In the genomic region with DNA sequence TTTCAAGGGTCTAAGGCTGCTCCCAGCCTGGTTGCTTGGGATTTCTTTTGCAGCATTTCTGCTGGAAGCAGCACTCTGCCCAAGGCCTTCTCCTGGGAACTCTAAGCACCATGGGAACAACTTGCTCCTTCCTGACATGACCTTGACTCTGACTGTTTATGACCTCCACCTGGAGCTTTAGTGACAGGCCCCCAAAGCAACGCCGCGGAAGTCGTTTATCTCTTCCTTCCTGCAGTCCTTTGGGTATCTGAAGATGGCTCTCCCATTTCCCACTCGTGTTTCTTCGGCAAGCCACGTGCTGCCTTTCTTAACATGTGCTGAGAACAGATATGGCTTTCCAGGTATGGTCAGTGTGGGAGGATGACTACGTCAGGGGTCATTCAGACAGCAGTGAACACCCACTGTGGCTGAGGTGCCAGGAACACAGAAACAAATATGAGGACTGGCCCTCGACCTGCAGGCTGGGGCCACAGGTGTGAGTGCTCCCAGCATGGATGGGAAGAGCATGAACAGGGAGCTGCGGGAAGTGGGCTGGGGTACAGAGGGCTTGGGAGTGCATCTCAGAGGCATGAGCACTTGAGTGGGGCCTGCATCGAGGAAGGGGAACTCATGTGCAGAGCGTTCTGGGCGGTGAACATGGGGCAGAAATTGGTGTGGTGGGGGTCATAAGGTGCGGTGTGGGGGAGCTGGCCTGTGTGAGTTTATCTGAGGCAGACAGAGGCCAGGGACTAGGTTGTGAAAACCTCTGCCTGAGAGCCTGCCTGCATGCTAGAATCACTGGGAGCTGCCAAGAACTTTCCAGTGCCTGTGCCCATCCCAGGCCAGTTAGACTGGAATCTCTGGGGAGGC, we compare ENCODE assay signal across 1 cellular context.
TF ChIP-seq lines count a peak whose summit lies in the region.

No MANE protein-coding gene starts in this region.

TF ChIP-seq in K562, 482 proteins besides CTCF, POLR2A, EP300 and RAD21 (continued from another document and continues in another):
- TF ChIP-seq, protein P1, sequence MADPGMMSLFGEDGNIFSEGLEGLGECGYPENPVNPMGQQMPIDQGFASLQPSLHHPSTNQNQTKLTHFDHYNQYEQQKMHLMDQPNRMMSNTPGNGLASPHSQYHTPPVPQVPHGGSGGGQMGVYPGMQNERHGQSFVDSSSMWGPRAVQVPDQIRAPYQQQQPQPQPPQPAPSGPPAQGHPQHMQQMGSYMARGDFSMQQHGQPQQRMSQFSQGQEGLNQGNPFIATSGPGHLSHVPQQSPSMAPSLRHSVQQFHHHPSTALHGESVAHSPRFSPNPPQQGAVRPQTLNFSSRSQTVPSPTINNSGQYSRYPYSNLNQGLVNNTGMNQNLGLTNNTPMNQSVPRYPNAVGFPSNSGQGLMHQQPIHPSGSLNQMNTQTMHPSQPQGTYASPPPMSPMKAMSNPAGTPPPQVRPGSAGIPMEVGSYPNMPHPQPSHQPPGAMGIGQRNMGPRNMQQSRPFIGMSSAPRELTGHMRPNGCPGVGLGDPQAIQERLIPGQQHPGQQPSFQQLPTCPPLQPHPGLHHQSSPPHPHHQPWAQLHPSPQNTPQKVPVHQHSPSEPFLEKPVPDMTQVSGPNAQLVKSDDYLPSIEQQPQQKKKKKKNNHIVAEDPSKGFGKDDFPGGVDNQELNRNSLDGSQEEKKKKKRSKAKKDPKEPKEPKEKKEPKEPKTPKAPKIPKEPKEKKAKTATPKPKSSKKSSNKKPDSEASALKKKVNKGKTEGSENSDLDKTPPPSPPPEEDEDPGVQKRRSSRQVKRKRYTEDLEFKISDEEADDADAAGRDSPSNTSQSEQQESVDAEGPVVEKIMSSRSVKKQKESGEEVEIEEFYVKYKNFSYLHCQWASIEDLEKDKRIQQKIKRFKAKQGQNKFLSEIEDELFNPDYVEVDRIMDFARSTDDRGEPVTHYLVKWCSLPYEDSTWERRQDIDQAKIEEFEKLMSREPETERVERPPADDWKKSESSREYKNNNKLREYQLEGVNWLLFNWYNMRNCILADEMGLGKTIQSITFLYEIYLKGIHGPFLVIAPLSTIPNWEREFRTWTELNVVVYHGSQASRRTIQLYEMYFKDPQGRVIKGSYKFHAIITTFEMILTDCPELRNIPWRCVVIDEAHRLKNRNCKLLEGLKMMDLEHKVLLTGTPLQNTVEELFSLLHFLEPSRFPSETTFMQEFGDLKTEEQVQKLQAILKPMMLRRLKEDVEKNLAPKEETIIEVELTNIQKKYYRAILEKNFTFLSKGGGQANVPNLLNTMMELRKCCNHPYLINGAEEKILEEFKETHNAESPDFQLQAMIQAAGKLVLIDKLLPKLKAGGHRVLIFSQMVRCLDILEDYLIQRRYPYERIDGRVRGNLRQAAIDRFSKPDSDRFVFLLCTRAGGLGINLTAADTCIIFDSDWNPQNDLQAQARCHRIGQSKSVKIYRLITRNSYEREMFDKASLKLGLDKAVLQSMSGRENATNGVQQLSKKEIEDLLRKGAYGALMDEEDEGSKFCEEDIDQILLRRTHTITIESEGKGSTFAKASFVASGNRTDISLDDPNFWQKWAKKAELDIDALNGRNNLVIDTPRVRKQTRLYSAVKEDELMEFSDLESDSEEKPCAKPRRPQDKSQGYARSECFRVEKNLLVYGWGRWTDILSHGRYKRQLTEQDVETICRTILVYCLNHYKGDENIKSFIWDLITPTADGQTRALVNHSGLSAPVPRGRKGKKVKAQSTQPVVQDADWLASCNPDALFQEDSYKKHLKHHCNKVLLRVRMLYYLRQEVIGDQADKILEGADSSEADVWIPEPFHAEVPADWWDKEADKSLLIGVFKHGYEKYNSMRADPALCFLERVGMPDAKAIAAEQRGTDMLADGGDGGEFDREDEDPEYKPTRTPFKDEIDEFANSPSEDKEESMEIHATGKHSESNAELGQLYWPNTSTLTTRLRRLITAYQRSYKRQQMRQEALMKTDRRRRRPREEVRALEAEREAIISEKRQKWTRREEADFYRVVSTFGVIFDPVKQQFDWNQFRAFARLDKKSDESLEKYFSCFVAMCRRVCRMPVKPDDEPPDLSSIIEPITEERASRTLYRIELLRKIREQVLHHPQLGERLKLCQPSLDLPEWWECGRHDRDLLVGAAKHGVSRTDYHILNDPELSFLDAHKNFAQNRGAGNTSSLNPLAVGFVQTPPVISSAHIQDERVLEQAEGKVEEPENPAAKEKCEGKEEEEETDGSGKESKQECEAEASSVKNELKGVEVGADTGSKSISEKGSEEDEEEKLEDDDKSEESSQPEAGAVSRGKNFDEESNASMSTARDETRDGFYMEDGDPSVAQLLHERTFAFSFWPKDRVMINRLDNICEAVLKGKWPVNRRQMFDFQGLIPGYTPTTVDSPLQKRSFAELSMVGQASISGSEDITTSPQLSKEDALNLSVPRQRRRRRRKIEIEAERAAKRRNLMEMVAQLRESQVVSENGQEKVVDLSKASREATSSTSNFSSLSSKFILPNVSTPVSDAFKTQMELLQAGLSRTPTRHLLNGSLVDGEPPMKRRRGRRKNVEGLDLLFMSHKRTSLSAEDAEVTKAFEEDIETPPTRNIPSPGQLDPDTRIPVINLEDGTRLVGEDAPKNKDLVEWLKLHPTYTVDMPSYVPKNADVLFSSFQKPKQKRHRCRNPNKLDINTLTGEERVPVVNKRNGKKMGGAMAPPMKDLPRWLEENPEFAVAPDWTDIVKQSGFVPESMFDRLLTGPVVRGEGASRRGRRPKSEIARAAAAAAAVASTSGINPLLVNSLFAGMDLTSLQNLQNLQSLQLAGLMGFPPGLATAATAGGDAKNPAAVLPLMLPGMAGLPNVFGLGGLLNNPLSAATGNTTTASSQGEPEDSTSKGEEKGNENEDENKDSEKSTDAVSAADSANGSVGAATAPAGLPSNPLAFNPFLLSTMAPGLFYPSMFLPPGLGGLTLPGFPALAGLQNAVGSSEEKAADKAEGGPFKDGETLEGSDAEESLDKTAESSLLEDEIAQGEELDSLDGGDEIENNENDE (IDR thresholded peaks at IDR 0.05; ENCODE audit: low read depth, low read length): no peak
- TF ChIP-seq ZNF644 (tag; IDR thresholded peaks at IDR 0.05; ENCODE audit: low read depth) (no peak), BACH1 (tag; IDR thresholded peaks at IDR 0.05) (no peak), BHLHE40 (IDR thresholded peaks at IDR 0.05; ENCODE audit: low read length) (peak; percentile 56; the same call in 1 of the 2 replicates), RBM39 (optimal IDR thresholded peaks at IDR 0.05; ENCODE audit: low read depth, low read length) (no peak), MAFF (IDR thresholded peaks at IDR 0.05; ENCODE audit: low read length) (no peak), EGR1 (conservative IDR thresholded peaks at IDR 0.05) (no peak), MYBL2 (IDR thresholded peaks at IDR 0.05; ENCODE audit: low read depth) (no peak), MYBL2 (CRISPR knock-in tag; IDR thresholded peaks at IDR 0.05; ENCODE audit: borderline replicate concordance) (no peak), MYC (IDR thresholded peaks at IDR 0.05; ENCODE audit: low read depth, low read length) (peak; percentile 73), MYC (CRISPR knock-in tag; IDR thresholded peaks at IDR 0.05; ENCODE audit: borderline replicate concordance, low read depth) (no peak), ZFPM2 (CRISPR knock-in tag; IDR thresholded peaks at IDR 0.05) (no peak), HCFC1 (IDR thresholded peaks at IDR 0.05; ENCODE audit: low read depth, low read length) (no peak), RUNX1 (IDR thresholded peaks at IDR 0.05; ENCODE audit: low read depth) (no peak), EP400 (IDR thresholded peaks at IDR 0.05) (0 out of 2 replicates have a peak, but pooled peaks have one; percentile 11), PRPF4 (IDR thresholded peaks at IDR 0.05; ENCODE audit: insufficient read depth, low read depth, low read length, poor library complexity, severe bottlenecking) (no peak), ZC3H8 (IDR thresholded peaks at IDR 0.05) (no peak), SP2 (IDR thresholded peaks at IDR 0.05; ENCODE audit: extremely low read depth, low read depth, low read length, poor library complexity, severe bottlenecking) (no peak), ZNF79 (CRISPR knock-in tag; IDR thresholded peaks at IDR 0.05; ENCODE audit: low read depth) (no peak), MTF1 (CRISPR knock-in tag; IDR thresholded peaks at IDR 0.05; ENCODE audit: borderline replicate concordance) (no peak), ESRRA (IDR thresholded peaks at IDR 0.05; ENCODE audit: borderline replicate concordance, low read depth) (peak; percentile 80), PHB2 (IDR thresholded peaks at IDR 0.05; ENCODE audit: low read depth) (no peak), NR2C1 (IDR thresholded peaks at IDR 0.05) (0 out of 2 replicates have a peak, but pooled peaks have one; percentile 34), NR2C1 (tag; IDR thresholded peaks at IDR 0.05) (0 out of 2 replicates have a peak, but pooled peaks have one; percentile 42), EZH2 (IDR thresholded peaks at IDR 0.05; ENCODE audit: borderline replicate concordance, low read depth, low read length) (no peak), OTX1 (CRISPR knock-in tag; IDR thresholded peaks at IDR 0.05) (no peak), CXXC5 (CRISPR knock-in tag; IDR thresholded peaks at IDR 0.05) (peak; percentile 54), TCF3 (CRISPR knock-in tag; IDR thresholded peaks at IDR 0.05) (peak; percentile 66), BCLAF1 (IDR thresholded peaks at IDR 0.05; ENCODE audit: borderline replicate concordance in 1 of 2, control insufficient read depth in 1 of 2, low read depth in 2 of 2, low read length in 1 of 2) (no peak), ARID1B (IDR thresholded peaks at IDR 0.05) (peak; percentile 50; the same call in 1 of the 2 replicates), HNRNPK (IDR thresholded peaks at IDR 0.05; ENCODE audit: low read depth, low read length, poor library complexity, severe bottlenecking) (no peak), ZNF699 (CRISPR knock-in tag; IDR thresholded peaks at IDR 0.05; ENCODE audit: insufficient replicate concordance) (no peak), DMBX1 (CRISPR knock-in tag; IDR thresholded peaks at IDR 0.05; ENCODE audit: borderline replicate concordance) (no peak), UBTF (IDR thresholded peaks at IDR 0.05; ENCODE audit: borderline replicate concordance in 1 of 2, low read depth in 2 of 2, low read length in 2 of 2) (no peak), ZNF146 (CRISPR knock-in tag; IDR thresholded peaks at IDR 0.05; ENCODE audit: unreplicated experiment) (no peak), TFAP4 (CRISPR knock-in tag; IDR thresholded peaks at IDR 0.05; ENCODE audit: borderline replicate concordance) (no peak), COPS2 (conservative IDR thresholded peaks at IDR 0.05) (no peak), NCOR1 (IDR thresholded peaks at IDR 0.05) (0 out of 2 replicates have a peak, but pooled peaks have one; percentile 32)
- TF ChIP-seq, protein P2, sequence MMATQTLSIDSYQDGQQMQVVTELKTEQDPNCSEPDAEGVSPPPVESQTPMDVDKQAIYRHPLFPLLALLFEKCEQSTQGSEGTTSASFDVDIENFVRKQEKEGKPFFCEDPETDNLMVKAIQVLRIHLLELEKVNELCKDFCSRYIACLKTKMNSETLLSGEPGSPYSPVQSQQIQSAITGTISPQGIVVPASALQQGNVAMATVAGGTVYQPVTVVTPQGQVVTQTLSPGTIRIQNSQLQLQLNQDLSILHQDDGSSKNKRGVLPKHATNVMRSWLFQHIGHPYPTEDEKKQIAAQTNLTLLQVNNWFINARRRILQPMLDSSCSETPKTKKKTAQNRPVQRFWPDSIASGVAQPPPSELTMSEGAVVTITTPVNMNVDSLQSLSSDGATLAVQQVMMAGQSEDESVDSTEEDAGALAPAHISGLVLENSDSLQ (IDR thresholded peaks at IDR 0.05): no peak
- TF ChIP-seq, protein P3, sequence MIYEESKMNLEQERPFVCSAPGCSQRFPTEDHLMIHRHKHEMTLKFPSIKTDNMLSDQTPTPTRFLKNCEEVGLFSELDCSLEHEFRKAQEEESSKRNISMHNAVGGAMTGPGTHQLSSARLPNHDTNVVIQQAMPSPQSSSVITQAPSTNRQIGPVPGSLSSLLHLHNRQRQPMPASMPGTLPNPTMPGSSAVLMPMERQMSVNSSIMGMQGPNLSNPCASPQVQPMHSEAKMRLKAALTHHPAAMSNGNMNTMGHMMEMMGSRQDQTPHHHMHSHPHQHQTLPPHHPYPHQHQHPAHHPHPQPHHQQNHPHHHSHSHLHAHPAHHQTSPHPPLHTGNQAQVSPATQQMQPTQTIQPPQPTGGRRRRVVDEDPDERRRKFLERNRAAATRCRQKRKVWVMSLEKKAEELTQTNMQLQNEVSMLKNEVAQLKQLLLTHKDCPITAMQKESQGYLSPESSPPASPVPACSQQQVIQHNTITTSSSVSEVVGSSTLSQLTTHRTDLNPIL (CRISPR knock-in tag; IDR thresholded peaks at IDR 0.05): no peak
